In the genomic region with DNA sequence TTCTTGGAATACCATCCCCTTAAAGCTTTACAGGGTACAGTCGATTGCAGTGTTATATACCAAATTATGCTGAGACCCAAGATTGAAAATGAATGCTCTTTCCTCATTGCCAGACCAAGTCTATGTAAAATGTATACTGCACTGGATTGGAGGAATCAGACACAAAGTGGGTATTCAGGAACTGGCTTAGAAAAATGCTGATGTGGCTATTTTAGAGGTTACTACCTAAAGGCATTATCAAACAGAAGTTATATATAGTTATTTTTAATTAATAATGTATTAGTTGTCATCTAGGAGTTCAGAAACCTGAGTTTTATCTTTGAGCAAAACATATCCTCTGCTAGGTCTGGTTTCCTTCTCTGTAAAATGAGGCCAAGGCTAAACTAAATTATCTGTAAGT, we compare ENCODE assay signal across 25 cellular contexts. TPM values are rescaled to one million over a fixed set of nuclear protein-coding genes. Genes with fewer than 3 reads are reported as not detected.
A peak's percentile ranks its signal among the peaks of the same experiment; 100 is the strongest.
DNase-seq lines count a peak whose midpoint lies in the region; ATAC-seq, FAIRE-seq and TF ChIP-seq lines count a peak whose summit lies in the region.
"Had no signal": no experiment of that assay in that cellular context is flagged by ENCODE, and none has a peak within 500 bp of the region (broad histone marks: within the 10 kb centered on the region; RNA-seq: fewer than 3 reads in every experiment).

No MANE protein-coding gene starts in this region.

- H3K4me1 ChIP-seq in MM.1S (ENCODE audit: low read length) = no peaks in the 10 kb centered on the region
- peaks cover 5 to 10% of the 10 kb centered on the region in 2 experiments; a peak in 4 of 5 replicates for H3K4me1 ChIP-seq in K562 (replicated peaks in 1 of 2; ENCODE audit: control insufficient read depth in 2 of 2, insufficient read depth in 2 of 2, low read length in 2 of 2)

- H3K36me3 Mint-ChIP-seq in activated naive CD8-positive, alpha-beta T cell treated with anti-CD3 and anti-CD28 coated beads, Interleukin-2, amount 10 ng/mL, durations not matched to agents 7 days and 5 days = no peaks in the 10 kb centered on the region
- H3K36me3 Mint-ChIP-seq in activated naive CD8-positive, alpha-beta T cell treated with anti-CD3 and anti-CD28 coated beads, Interleukin-2, amount 50 U/mL, for 24 hours (ENCODE audit: low read depth) = no peaks in the 10 kb centered on the region

- H4K20me1 ChIP-seq in MM.1S (ENCODE audit: insufficient read depth, low read length) (no peaks in the 10 kb centered on the region), K562 (replicated peaks; ENCODE audit: control insufficient read depth, insufficient read depth, low read length) (no peaks in the 10 kb centered on the region)

- 5% methylated on average over 1 of the region's 1 CpG for WGBS in K562 (ENCODE audit: insufficient coverage, low coverage, missing lambda C conversion rate)

- H3K4me3 ChIP-seq in MM.1S (ENCODE audit: low read length) (peak overlapping the region; percentile 40), K562 (no peak overlapping the region)
- H3K4me3 ChIP-seq: body of pancreas, MG63, testis had no signal

- TF ChIP-seq POLR2A in K562 (conservative IDR thresholded peaks at IDR 0.05) = no peak

- intact Hi-C loops in K562 (cut with micrococcal nuclease) = no loop called here

- H3F3A ChIP-seq in MM.1S (ENCODE audit: insufficient read depth, low read length) = peaks cover 7% of the 10 kb centered on the region; the same call in 1 of the 2 replicates

- no TSS peak for BruUV-seq in K562 (replicated peaks; lab: Mats Ljungman, UMichigan)

- CTCF ChIA-PET in K562 (lab: Yijun Ruan, JAX; ENCODE audit: low intra/inter-chr PET ratio) = no interaction called here

- H3K79me2 ChIP-seq in MM.1S (ENCODE audit: low read length) = peaks cover 12% of the 10 kb centered on the region
- H3K79me2 ChIP-seq in K562 (ENCODE audit: control insufficient read depth, insufficient read depth, low read length) = peaks cover 12% of the 10 kb centered on the region

- no peak for TF ChIP-seq EP300 in K562 (IDR thresholded peaks at IDR 0.05; ENCODE audit: low read length)

- H3K9me3 Mint-ChIP-seq in activated naive CD8-positive, alpha-beta T cell treated with anti-CD3 and anti-CD28 coated beads, Interleukin-2, amount 10 ng/mL, durations not matched to agents 7 days and 5 days = no peaks in the 10 kb centered on the region
- no peaks in the 10 kb centered on the region for H3K9me3 Mint-ChIP-seq in activated naive CD8-positive, alpha-beta T cell treated with anti-CD3 and anti-CD28 coated beads, Interleukin-2, amount 50 U/mL, for 24 hours
- H3K9me3 Mint-ChIP-seq in stimulated activated naive CD8-positive, alpha-beta T cell treated with anti-CD3 and anti-CD28 coated beads, Interleukin-15, amount 100 ng/mL, for 72 hours = no peaks in the 10 kb centered on the region

- H3K9me2 ChIP-seq in MM.1S (replicated peaks; ENCODE audit: insufficient read depth, low read length) = no peaks in the 10 kb centered on the region

- H3K4me1 Mint-ChIP-seq in activated naive CD8-positive, alpha-beta T cell treated with anti-CD3 and anti-CD28 coated beads, Interleukin-2, amount 10 ng/mL, durations not matched to agents 7 days and 5 days = peaks cover 18% of the 10 kb centered on the region
- peaks cover 23% of the 10 kb centered on the region for H3K4me1 Mint-ChIP-seq in activated naive CD8-positive, alpha-beta T cell treated with anti-CD3 and anti-CD28 coated beads, Interleukin-2, amount 50 U/mL, for 24 hours
- peaks cover 31% of the 10 kb centered on the region for H3K4me1 Mint-ChIP-seq in stimulated activated naive CD8-positive, alpha-beta T cell treated with anti-CD3 and anti-CD28 coated beads, Interleukin-15, amount 100 ng/mL, for 72 hours

- H3K4me2 ChIP-seq in MM.1S (ENCODE audit: low read depth, low read length) (peak overlapping the region; percentile 67), K562 (ENCODE audit: insufficient read depth, low read length) (no peak overlapping the region)

- no peaks in the 10 kb centered on the region for H3K27me3 ChIP-seq in MM.1S (replicated peaks; ENCODE audit: insufficient read depth, low read length)
- no peaks in the 10 kb centered on the region for H3K27me3 ChIP-seq in K562 (ENCODE audit: control insufficient read depth in 2 of 2, insufficient read depth in 2 of 2, low read length in 2 of 2)
- H3K27me3 ChIP-seq: body of pancreas, MG63, testis had no signal

- POLR2A ChIA-PET in activated naive CD8-positive, alpha-beta T cell treated with anti-CD3 and anti-CD28 coated beads, Interleukin-2, amount 10 ng/mL, durations not matched to agents 7 days and 5 days (lab: Charles Lee) = interaction anchor here (2.0 kb wide), 1 partner anchor 311 kb away, joined by 7 read pairs; the partner anchor contains the start of gene RNU5B-1
- POLR2A ChIA-PET in K562 (lab: Yijun Ruan, JAX) = interaction anchor here (0.8 to 2.1 kb wide), 2 partner anchors 10 to 127 kb away, joined by 4 to 7 read pairs; no protein-coding TSS in a partner anchor

- H3K27ac ChIP-seq in MM.1S (ENCODE audit: low read length) = no peak overlapping the region
- no peak overlapping the region for H3K27ac ChIP-seq in K562 (ENCODE audit: extremely low read depth, low read depth, low read length)
- H3K27ac ChIP-seq: body of pancreas, C4-2B, testis had no signal

- peaks cover 3% of the 10 kb centered on the region for H3K27me3 Mint-ChIP-seq in activated naive CD8-positive, alpha-beta T cell treated with anti-CD3 and anti-CD28 coated beads, Interleukin-2, amount 10 ng/mL, durations not matched to agents 7 days and 5 days
- no peaks in the 10 kb centered on the region for H3K27me3 Mint-ChIP-seq in activated naive CD8-positive, alpha-beta T cell treated with anti-CD3 and anti-CD28 coated beads, Interleukin-2, amount 50 U/mL, for 24 hours
- no peaks in the 10 kb centered on the region for H3K27me3 Mint-ChIP-seq in stimulated activated naive CD8-positive, alpha-beta T cell treated with anti-CD3 and anti-CD28 coated beads, Interleukin-15, amount 100 ng/mL, for 72 hours

- no peak for ATAC-seq in activated naive CD8-positive, alpha-beta T cell treated with anti-CD3 and anti-CD28 coated beads, Interleukin-2, amount 10 ng/mL, durations not matched to agents 7 days and 5 days (ENCODE audit: low read depth)
- ATAC-seq in activated naive CD8-positive, alpha-beta T cell treated with anti-CD3 and anti-CD28 coated beads, Interleukin-2, amount 50 U/mL, for 24 hours = no peak
- no peak for ATAC-seq in K562
- no peak for ATAC-seq in stimulated activated naive CD8-positive, alpha-beta T cell treated with anti-CD3 and anti-CD28 coated beads, Interleukin-15, amount 100 ng/mL, for 72 hours
- no peak for ATAC-seq in GM21723 (IDR thresholded peaks at IDR 0.05; ENCODE audit: unreplicated experiment)
- ATAC-seq: body of pancreas, Right ventricle myocardium inferior had no signal

- peak overlapping the region; percentile 36; the same call in 1 of the 2 replicates for H3K9ac ChIP-seq in MM.1S (ENCODE audit: low read length)
- H3K9ac ChIP-seq in K562 (ENCODE audit: insufficient read depth in 1 of 2, low read depth in 2 of 2, low read length in 2 of 2) = no peak overlapping the region

- no peaks in the 10 kb centered on the region for H3K9me1 ChIP-seq in K562 (ENCODE audit: control insufficient read depth, insufficient read depth, low read length)

- no peaks in the 10 kb centered on the region for H3K9me3 ChIP-seq in MM.1S (replicated peaks; ENCODE audit: insufficient read depth, low read length)
- H3K9me3 ChIP-seq in K562 (replicated peaks; ENCODE audit: control insufficient read depth, insufficient read depth, low read depth, low read length) = no peaks in the 10 kb centered on the region
- H3K9me3 ChIP-seq: body of pancreas, MG63, testis had no signal

- H3K4me3 Mint-ChIP-seq in activated naive CD8-positive, alpha-beta T cell treated with anti-CD3 and anti-CD28 coated beads, Interleukin-2, amount 10 ng/mL, durations not matched to agents 7 days and 5 days = peak overlapping the region; percentile 61
- no peak overlapping the region for H3K4me3 Mint-ChIP-seq in activated naive CD8-positive, alpha-beta T cell treated with anti-CD3 and anti-CD28 coated beads, Interleukin-2, amount 50 U/mL, for 24 hours
- H3K4me3 Mint-ChIP-seq in stimulated activated naive CD8-positive, alpha-beta T cell treated with anti-CD3 and anti-CD28 coated beads, Interleukin-15, amount 100 ng/mL, for 72 hours = peak overlapping the region; percentile 14 to 43

- in situ Hi-C loops in K562 (cut with MboI) = no loop called here

- TF ChIP-seq RAD21 in K562 (CRISPR knock-in tag; conservative IDR thresholded peaks at IDR 0.05 in 1 of 2, IDR thresholded peaks at IDR 0.05 in 1 of 2) = no peak

- no peak for DNase-seq in activated naive CD8-positive, alpha-beta T cell treated with anti-CD3 and anti-CD28 coated beads, Interleukin-2, amount 10 ng/mL, durations not matched to agents 7 days and 5 days
- DNase-seq in activated naive CD8-positive, alpha-beta T cell treated with anti-CD3 and anti-CD28 coated beads, Interleukin-2, amount 50 U/mL, for 24 hours = no peak
- DNase-seq in MM.1S = no peak
- DNase-seq in K562 (ENCODE audit: extremely low read depth in 1 of 4, low spot score in 3 of 4) = no peak
- no peak for DNase-seq in stimulated activated naive CD8-positive, alpha-beta T cell treated with anti-CD3 and anti-CD28 coated beads, Interleukin-15, amount 100 ng/mL, for 72 hours
- no peak for DNase-seq in DMS79 treated with DMSO at 0.1 percent for 48 hours (lab: John Stamatoyannopoulos, UW)
- DNase-seq: activated CD4-positive, CD25-positive, alpha-beta regulatory T cell treated with anti-CD3 and anti-CD28 coated beads, Interleukin-2, amount 50 U/mL, for 72 hours; activated effector memory CD4-positive, alpha-beta T cell treated with Interleukin-2 at 50 U/mL for 16 hours; body of pancreas; cerebellar nuclear complex; head of caudate nucleus; kidney glomerular epithelial cell; mammary epithelial cell; MG63; NCI-H1417 treated with DMSO at 0.1 percent for 48 hours; nucleus accumbens; small intestine; stimulated activated CD4-positive, alpha-beta T cell treated with anti-CD3 and anti-CD28 coated beads, Interleukin-1b, Interleukin-23, amount 100 ng/mL, for 48 hours; testis had no signal

- FAIRE-seq in K562 (lab: Jason Lieb, UNC) = no peak
- FAIRE-seq: D721Med, small intestine, TTC549, urothelium cell line had no signal

- H3K27ac Mint-ChIP-seq in activated naive CD8-positive, alpha-beta T cell treated with anti-CD3 and anti-CD28 coated beads, Interleukin-2, amount 10 ng/mL, durations not matched to agents 7 days and 5 days = peak overlapping the region; percentile 78
- H3K27ac Mint-ChIP-seq in activated naive CD8-positive, alpha-beta T cell treated with anti-CD3 and anti-CD28 coated beads, Interleukin-2, amount 50 U/mL, for 24 hours = no peak overlapping the region
- peak overlapping the region; percentile 21 to 54 for H3K27ac Mint-ChIP-seq in stimulated activated naive CD8-positive, alpha-beta T cell treated with anti-CD3 and anti-CD28 coated beads, Interleukin-15, amount 100 ng/mL, for 72 hours

- TF ChIP-seq CTCF in MM.1S (IDR thresholded peaks at IDR 0.05; ENCODE audit: low read length) (no peak), K562 (IDR thresholded peaks at IDR 0.05 in 2 of 3, conservative IDR thresholded peaks at IDR 0.05 in 1 of 3; ENCODE audit: insufficient read depth in 2 of 3, low read depth in 1 of 3, low read length in 3 of 3) (no peak)

- no peaks in the 10 kb centered on the region for H3K36me3 ChIP-seq in MM.1S (replicated peaks; ENCODE audit: insufficient read depth, low read length)
- no peaks in the 10 kb centered on the region for H3K36me3 ChIP-seq in K562 (ENCODE audit: control insufficient read depth, insufficient read depth, low read length)
- H3K36me3 ChIP-seq: MG63 had no signal

- H2AFZ ChIP-seq in MM.1S (ENCODE audit: low read length) (peak overlapping the region; percentile 71), K562 (ENCODE audit: low read depth, low read length) (peak overlapping the region; percentile 38; the same call in 1 of the 2 replicates)

RNA-seq across cellular contexts. Expression of gene SPG21, which starts 3.6 kb away (rescaled TPM):
- total RNA-seq in activated naive CD8-positive, alpha-beta T cell treated with anti-CD3 and anti-CD28 coated beads, Interleukin-2, amount 10 ng/mL, durations not matched to agents 7 days and 5 days = 10 to 100 TPM; 55.1 to 57.0 TPM
- total RNA-seq in K562 (2011; cell fraction: chromatin; rRNA removed; ENCODE audit: low replicate concordance) = 42.0 and 42.1 TPM in 2 replicates
- total RNA-seq in K562 (2011; cell fraction: nucleolus; rRNA removed) = 28.0 and 36.9 TPM in 2 replicates
- total RNA-seq in K562 (2011; cell fraction: nucleoplasm; rRNA removed) = 55.7 and 78.3 TPM in 2 replicates
- total RNA-seq in K562 (2014; rRNA removed) = 46.1 and 50.0 TPM in 2 replicates
- total RNA-seq in K562 (2014; rRNA removed; fragmentation: Illumina TruSeq; extraction: Trizol) = 71.2 and 73.9 TPM in 2 replicates
- total RNA-seq in K562 (2015; rRNA removed; fragmentation: Illumina TruSeq; extraction: Trizol) = 56.8 and 59.8 TPM in 2 replicates
- total RNA-seq in K562 (2021) = 72.0 and 79.1 TPM in 2 replicates
- polyA plus RNA-seq in K562 (2011; rRNA removed) = 49.2 and 65.1 TPM in 2 replicates
- polyA plus RNA-seq in K562 (2011; cell fraction: cytosol; rRNA removed) = 52.2 and 59.7 TPM in 2 replicates
- polyA plus RNA-seq in K562 (2011; cell fraction: nucleus; rRNA removed) = 24.0 and 24.4 TPM in 2 replicates
- 54.8 and 61.6 TPM in 2 replicates for polyA plus RNA-seq in K562 (2012)
- polyA plus RNA-seq in K562 (2014; fragmentation: Illumina TruSeq; extraction: Trizol) = 78.7 and 98.8 TPM in 2 replicates
- polyA plus RNA-seq in K562 (2014; fragmentation: Nextera tagmentation; extraction: Ambion mirVana) = 10 to 100 TPM; 22.8 to 23.6 TPM
- 65.7 and 69.0 TPM in 2 replicates for polyA plus RNA-seq in K562 (2014; rRNA removed)
- 40.4 and 43.8 TPM in 2 replicates for polyA minus RNA-seq in K562 (2011; rRNA and poly(A)+ RNA removed)
- 23.4 and 27.0 TPM in 2 replicates for polyA minus RNA-seq in K562 (2011; cell fraction: cytosol; rRNA and poly(A)+ RNA removed)
- polyA minus RNA-seq in K562 (2011; cell fraction: nucleus; rRNA and poly(A)+ RNA removed) = 13.5 and 20.1 TPM in 2 replicates

RNA-seq across cellular contexts. Expression of gene MTFMT, which starts 36.1 kb away (rescaled TPM):
- 10 to 100 TPM; 19.8 to 21.3 TPM for total RNA-seq in activated naive CD8-positive, alpha-beta T cell treated with anti-CD3 and anti-CD28 coated beads, Interleukin-2, amount 10 ng/mL, durations not matched to agents 7 days and 5 days
- 10.2 and 20.8 TPM in 2 replicates for total RNA-seq in K562 (2011; cell fraction: chromatin; rRNA removed; ENCODE audit: low replicate concordance)
- 4.7 and 7.4 TPM in 2 replicates for total RNA-seq in K562 (2011; cell fraction: nucleolus; rRNA removed)
- total RNA-seq in K562 (2011; cell fraction: nucleoplasm; rRNA removed) = 5.7 and 13.3 TPM in 2 replicates
- total RNA-seq in K562 (2014; rRNA removed) (18.6 and 31.1 TPM in 2 replicates), K562 (2014; rRNA removed; fragmentation: Illumina TruSeq; extraction: Trizol) (18.2 and 19.6 TPM in 2 replicates), K562 (2015; rRNA removed; fragmentation: Illumina TruSeq; extraction: Trizol) (13.7 and 14.1 TPM in 2 replicates), K562 (2021) (17.3 and 17.6 TPM in 2 replicates)
- polyA plus RNA-seq in K562 (2011; rRNA removed) (16.4 and 16.7 TPM in 2 replicates), K562 (2014; fragmentation: Illumina TruSeq; extraction: Trizol) (14.8 and 16.2 TPM in 2 replicates), K562 (2014; fragmentation: Nextera tagmentation; extraction: Ambion mirVana) (1 to 10 TPM; 1.4 to 2.2 TPM), K562 (2014; rRNA removed) (14.0 and 15.9 TPM in 2 replicates)
- polyA plus RNA-seq in K562 (2011; cell fraction: cytosol; rRNA removed) = 7.9 and 10.5 TPM in 2 replicates
- 7.4 and 8.6 TPM in 2 replicates for polyA plus RNA-seq in K562 (2011; cell fraction: nucleus; rRNA removed)
- polyA plus RNA-seq in K562 (2012) = 8.5 and 10.3 TPM in 2 replicates
- 10.1 and 16.2 TPM in 2 replicates for polyA minus RNA-seq in K562 (2011; rRNA and poly(A)+ RNA removed)
- 7.3 and 8.2 TPM in 2 replicates for polyA minus RNA-seq in K562 (2011; cell fraction: cytosol; rRNA and poly(A)+ RNA removed)
- polyA minus RNA-seq in K562 (2011; cell fraction: nucleus; rRNA and poly(A)+ RNA removed) = 7.0 and 7.3 TPM in 2 replicates

RNA-seq across cellular contexts. Expression of gene SLC51B, which starts 51.9 kb away (rescaled TPM):
- total RNA-seq in activated naive CD8-positive, alpha-beta T cell treated with anti-CD3 and anti-CD28 coated beads, Interleukin-2, amount 10 ng/mL, durations not matched to agents 7 days and 5 days = not detected
- not detected in 2 replicates for total RNA-seq in K562 (2011; cell fraction: chromatin; rRNA removed; ENCODE audit: low replicate concordance)
- total RNA-seq in K562 (2011; cell fraction: nucleolus; rRNA removed) = not detected in 2 replicates
- total RNA-seq in K562 (2011; cell fraction: nucleoplasm; rRNA removed) = not detected in 2 replicates
- total RNA-seq in K562 (2014; rRNA removed) (not detected in 2 replicates), K562 (2014; rRNA removed; fragmentation: Illumina TruSeq; extraction: Trizol) (not detected in 2 replicates), K562 (2015; rRNA removed; fragmentation: Illumina TruSeq; extraction: Trizol) (not detected in 2 replicates), K562 (2021) (not detected in 2 replicates)
- polyA plus RNA-seq in K562 (2011; rRNA removed) (not detected in 2 replicates), K562 (2014; fragmentation: Illumina TruSeq; extraction: Trizol) (not detected in 2 replicates), K562 (2014; fragmentation: Nextera tagmentation; extraction: Ambion mirVana) (not detected), K562 (2014; rRNA removed) (not detected in 2 replicates)
- polyA plus RNA-seq in K562 (2011; cell fraction: cytosol; rRNA removed) = not detected in 2 replicates
- polyA plus RNA-seq in K562 (2011; cell fraction: nucleus; rRNA removed) = not detected in 2 replicates
- polyA plus RNA-seq in K562 (2012) = not detected in 2 replicates
- not detected in 2 replicates for polyA minus RNA-seq in K562 (2011; rRNA and poly(A)+ RNA removed)
- polyA minus RNA-seq in K562 (2011; cell fraction: cytosol; rRNA and poly(A)+ RNA removed) = not detected in 2 replicates
- polyA minus RNA-seq in K562 (2011; cell fraction: nucleus; rRNA and poly(A)+ RNA removed) = not detected in 2 replicates
- total RNA-seq: body of pancreas, mammary epithelial cell, Right ventricle myocardium inferior had no signal
- polyA plus RNA-seq: mammary epithelial cell had no signal
